Comparison of ENCODE assay signal across 1 cellular context in genomic region chr12:54358620-54358944, GRCh38.
TF ChIP-seq lines count a peak whose summit lies in the region.

No MANE protein-coding gene starts in this region.

TF ChIP-seq in IMR-90, 13 proteins besides CTCF, POLR2A, EP300 and RAD21:
- no peak for TF ChIP-seq MAFK (IDR thresholded peaks at IDR 0.05; ENCODE audit: low read depth, low read length)
- TF ChIP-seq RFX5 (IDR thresholded peaks at IDR 0.05; ENCODE audit: low read depth, low read length) = no peak
- TF ChIP-seq USF2 (IDR thresholded peaks at IDR 0.05; ENCODE audit: low read depth, low read length) = no peak
- TF ChIP-seq RCOR1 (IDR thresholded peaks at IDR 0.05; ENCODE audit: insufficient replicate concordance, low read length) = no peak
- TF ChIP-seq BHLHE40 (IDR thresholded peaks at IDR 0.05; ENCODE audit: low read depth, low read length) = no peak
- TF ChIP-seq MXI1 (IDR thresholded peaks at IDR 0.05; ENCODE audit: borderline replicate concordance, low read depth, low read length) = no peak
- no peak for TF ChIP-seq CEBPB (IDR thresholded peaks at IDR 0.05; ENCODE audit: low read depth, low read length)
- TF ChIP-seq MAZ (IDR thresholded peaks at IDR 0.05; ENCODE audit: borderline replicate concordance, low read depth, low read length) = no peak
- no peak for TF ChIP-seq NFE2L2 (IDR thresholded peaks at IDR 0.05; ENCODE audit: low read depth, low read length)
- no peak for TF ChIP-seq CHD1 (IDR thresholded peaks at IDR 0.05; ENCODE audit: low read depth, low read length)
- TF ChIP-seq ELK1 (IDR thresholded peaks at IDR 0.05; ENCODE audit: borderline replicate concordance, low read depth, low read length) = no peak
- TF ChIP-seq SMC3 (IDR thresholded peaks at IDR 0.05; ENCODE audit: low read depth, low read length) = no peak
- TF ChIP-seq FOS (IDR thresholded peaks at IDR 0.05; ENCODE audit: low read depth, low read length) = no peak
